Comparison of ENCODE assay signal across 8 cellular contexts in genomic region chr1:57307382-57307781, GRCh38.
DNase-seq lines count a peak whose midpoint lies in the region; ATAC-seq and TF ChIP-seq lines count a peak whose summit lies in the region.

No MANE protein-coding gene starts in this region.

- H3K27ac ChIP-seq in heart right ventricle (no peak overlapping the region), left ventricle myocardium inferior (replicated peaks) (no peak overlapping the region), sigmoid colon (no peak overlapping the region), brain microvascular endothelial cell (no peak overlapping the region)

- H3K27me3 ChIP-seq in heart right ventricle (no peaks in the 10 kb centered on the region), left ventricle myocardium inferior (ENCODE audit: low read depth) (no peaks in the 10 kb centered on the region), sigmoid colon (no peaks in the 10 kb centered on the region), brain microvascular endothelial cell (replicated peaks) (no peaks in the 10 kb centered on the region)

- DNase-seq in heart right ventricle: peak; percentile 8 to 67
- DNase-seq in Right ventricle myocardium superior: no peak
- DNase-seq in left ventricle myocardium inferior: peak; percentile 15
- no peak for DNase-seq in GM10266 (ENCODE audit: extremely low spot score)
- no peak for DNase-seq in sigmoid colon
- DNase-seq in brain microvascular endothelial cell: no peak

- TF ChIP-seq EP300 in sigmoid colon (IDR thresholded peaks at IDR 0.05): no peak

- TF ChIP-seq CTCF in heart right ventricle (IDR thresholded peaks at IDR 0.05) (no peak), left ventricle myocardium inferior (IDR thresholded peaks at IDR 0.05; ENCODE audit: borderline replicate concordance) (no peak), GM10266 (IDR thresholded peaks at IDR 0.05; ENCODE audit: control insufficient read depth, insufficient read depth, low read depth, missing control alignments) (no peak), sigmoid colon (IDR thresholded peaks at IDR 0.05) (no peak), brain microvascular endothelial cell (IDR thresholded peaks at IDR 0.05; ENCODE audit: low read depth, low read length, missing control alignments) (no peak)

- intact Hi-C loops in heart right ventricle (cut with DNase I): no loop called here
- intact Hi-C loops in Right ventricle myocardium superior (cut with DNase I): no loop called here
- intact Hi-C loops in left ventricle myocardium inferior (cut with micrococcal nuclease): no loop called here
- intact Hi-C loops in sigmoid colon (cut with DNase I): no loop called here

- H3K4me1 ChIP-seq in heart right ventricle (peaks cover 0 to 26% (median 0%) of the 10 kb centered on the region in 9 donors), left ventricle myocardium inferior (no peaks in the 10 kb centered on the region), sigmoid colon (no peaks in the 10 kb centered on the region)

- H3K4me3 ChIP-seq in heart right ventricle (no peak overlapping the region), left ventricle myocardium inferior (no peak overlapping the region), sigmoid colon (no peak overlapping the region), brain microvascular endothelial cell (ENCODE audit: low read depth, low read length) (no peak overlapping the region)

- in situ Hi-C loops in brain microvascular endothelial cell (cut with HindIII; ENCODE audit: low pct_ligation_motif_present, low sequenced_read_pairs): no loop called here

- ATAC-seq in heart right ventricle: peak; percentile 82 to 95 (median 89)
- no peak for ATAC-seq in Right ventricle myocardium superior (ENCODE audit: poor library complexity)
- peak; percentile 91 for ATAC-seq in HG03571 (IDR thresholded peaks at IDR 0.05; ENCODE audit: unreplicated experiment)
- ATAC-seq in activated CD4-positive, CD25-positive, alpha-beta regulatory T cell treated with anti-CD3 and anti-CD28 coated beads, Interleukin-2, amount 50 U/mL, for 24 hours: peak; percentile 79 to 84

- TF ChIP-seq POLR2A in sigmoid colon (IDR thresholded peaks at IDR 0.05): no peak

- 61 to 65% methylated on average over 4 of the region's 4 CpGs for WGBS in heart right ventricle, 2 donors
- 36 to 65% methylated on average over 4 of the region's 4 CpGs for WGBS in sigmoid colon, 2 donors

- no peaks in the 10 kb centered on the region for H3K9me3 ChIP-seq in heart right ventricle
- no peaks in the 10 kb centered on the region for H3K9me3 ChIP-seq in left ventricle myocardium inferior (replicated peaks)
- H3K9me3 ChIP-seq in sigmoid colon: no peaks in the 10 kb centered on the region

- H3K36me3 ChIP-seq in heart right ventricle: no peaks in the 10 kb centered on the region
- no peaks in the 10 kb centered on the region for H3K36me3 ChIP-seq in left ventricle myocardium inferior
- H3K36me3 ChIP-seq in sigmoid colon: no peaks in the 10 kb centered on the region
- no peaks in the 10 kb centered on the region for H3K36me3 ChIP-seq in brain microvascular endothelial cell (replicated peaks)

Comparison
In these comparisons a context has a peak if more than half of its experiments do, and no peak if none do; other contexts are left out.
1. DNase-seq: peak in heart right ventricle (2 of 2) and left ventricle myocardium inferior (single experiment); none in Right ventricle myocardium superior (single experiment), GM10266 (single experiment), sigmoid colon (single experiment) and brain microvascular endothelial cell (single experiment).